16 cellular contexts compared by ENCODE assay signal in genomic region chr1:9211291-9211811, GRCh38. TPM values are rescaled to one million over a fixed set of nuclear protein-coding genes. Genes with fewer than 3 reads are reported as not detected.
A peak's percentile ranks its signal among the peaks of the same experiment; 100 is the strongest.
DNase-seq lines count a peak whose midpoint lies in the region; ATAC-seq and TF ChIP-seq lines count a peak whose summit lies in the region.
"Had no signal": no experiment of that assay in that cellular context is flagged by ENCODE, and none has a peak within 500 bp of the region (broad histone marks: within the 10 kb centered on the region; RNA-seq: fewer than 3 reads in every experiment).

No MANE protein-coding gene starts in this region.

- H3K27ac Mint-ChIP-seq in stimulated activated naive CD8-positive, alpha-beta T cell treated with anti-CD3 and anti-CD28 coated beads, Interleukin-15, amount 100 ng/mL, for 72 hours, result peak overlapping the region in 1 of 2 donors; percentile 48
- H3K27ac Mint-ChIP-seq: activated naive CD4-positive, alpha-beta T cell treated with anti-CD3 and anti-CD28 coated beads, Interleukin-2, amount 50 U/mL, for 24 hours had no signal

- H3K4me1 Mint-ChIP-seq in stimulated activated naive CD8-positive, alpha-beta T cell treated with anti-CD3 and anti-CD28 coated beads, Interleukin-15, amount 100 ng/mL, for 72 hours, result peaks cover 5% of the 10 kb centered on the region
- H3K4me1 Mint-ChIP-seq: activated naive CD4-positive, alpha-beta T cell treated with anti-CD3 and anti-CD28 coated beads, Interleukin-2, amount 50 U/mL, for 24 hours had no signal

- intact Hi-C loops in cardiac septum (cut with DNase I), result no loop called here

- DNase-seq in stimulated activated naive CD8-positive, alpha-beta T cell treated with anti-CD3 and anti-CD28 coated beads, Interleukin-15, Interleukin-2, amounts not matched to agents 100 U/mL and 50 U/mL, for 24 hours, result no peak
- no peak for DNase-seq in stimulated activated naive CD8-positive, alpha-beta T cell treated with anti-CD3 and anti-CD28 coated beads, Interleukin-15, amount 100 ng/mL, for 72 hours
- peak; percentile 57 for DNase-seq in astrocyte of the cerebellum (ENCODE audit: low read depth)
- DNase-seq in iris pigment epithelial cell (ENCODE audit: low read depth), result peak; percentile 98
- no peak for DNase-seq in mucosa of gallbladder (ENCODE audit: low spot score)
- DNase-seq in cardiac septum (ENCODE audit: low spot score), result no peak
- DNase-seq: activated CD4-positive, alpha-beta T cell treated with anti-CD3 and anti-CD28 coated beads for 1 hour; left colon; MG63; NCI-H2107; Right ventricle myocardium superior; stimulated activated CD4-positive, alpha-beta T cell treated with anti-CD3 and anti-CD28 coated beads, Interleukin-1b, Interleukin-23, amount 100 ng/mL, for 48 hours; thyroid gland had no signal

- peak; percentile 41 for ATAC-seq in stimulated activated naive CD8-positive, alpha-beta T cell treated with anti-CD3 and anti-CD28 coated beads, Interleukin-15, Interleukin-2, amounts not matched to agents 100 U/mL and 50 U/mL, for 24 hours
- no peak for ATAC-seq in stimulated activated naive CD8-positive, alpha-beta T cell treated with anti-CD3 and anti-CD28 coated beads, Interleukin-15, amount 100 ng/mL, for 72 hours
- ATAC-seq in HG03196 (IDR thresholded peaks at IDR 0.05; ENCODE audit: unreplicated experiment), result no peak
- no peak for ATAC-seq in GM18498 (IDR thresholded peaks at IDR 0.05; ENCODE audit: unreplicated experiment)
- ATAC-seq: left colon had no signal

- no peak overlapping the region for H3K4me3 ChIP-seq in astrocyte of the cerebellum (ENCODE audit: low read depth, low read length)
- H3K4me3 ChIP-seq: MG63, thyroid gland had no signal

- in situ Hi-C loops in astrocyte of the cerebellum (cut with HindIII; ENCODE audit: low sequenced_read_pairs), result no loop called here

- H3K4me3 Mint-ChIP-seq in stimulated activated naive CD8-positive, alpha-beta T cell treated with anti-CD3 and anti-CD28 coated beads, Interleukin-15, amount 100 ng/mL, for 72 hours, result no peak overlapping the region
- H3K4me3 Mint-ChIP-seq: activated naive CD4-positive, alpha-beta T cell treated with anti-CD3 and anti-CD28 coated beads, Interleukin-2, amount 50 U/mL, for 24 hours had no signal

- peaks cover 37% of the 10 kb centered on the region for H3K27me3 Mint-ChIP-seq in stimulated activated naive CD8-positive, alpha-beta T cell treated with anti-CD3 and anti-CD28 coated beads, Interleukin-15, amount 100 ng/mL, for 72 hours

- TF ChIP-seq CTCF in astrocyte of the cerebellum (IDR thresholded peaks at IDR 0.05; ENCODE audit: low read depth, low read length, missing control alignments), result no peak

- H3K9me3 Mint-ChIP-seq in stimulated activated naive CD8-positive, alpha-beta T cell treated with anti-CD3 and anti-CD28 coated beads, Interleukin-15, amount 100 ng/mL, for 72 hours, result no peaks in the 10 kb centered on the region
- H3K9me3 Mint-ChIP-seq: activated naive CD4-positive, alpha-beta T cell treated with anti-CD3 and anti-CD28 coated beads, Interleukin-2, amount 50 U/mL, for 24 hours had no signal

RNA-seq across cellular contexts. Expression of gene H6PD, which starts 23.2 kb away (rescaled TPM):
- total RNA-seq in mucosa of gallbladder (45.6 TPM), cardiac septum (28.9 TPM)

Comparison
In these comparisons a context has a peak if more than half of its experiments do, and no peak if none do; other contexts are left out.
1. DNase-seq: peak in astrocyte of the cerebellum (single experiment) and iris pigment epithelial cell (single experiment); none in stimulated activated naive CD8-positive, alpha-beta T cell treated with anti-CD3 and anti-CD28 coated beads, Interleukin-15, Interleukin-2, amounts not matched to agents 100 U/mL and 50 U/mL, for 24 hours (single experiment), stimulated activated naive CD8-positive, alpha-beta T cell treated with anti-CD3 and anti-CD28 coated beads, Interleukin-15, amount 100 ng/mL, for 72 hours (0 of 2), mucosa of gallbladder (single experiment) and cardiac septum (single experiment).